Comparison of ENCODE assay signal across 8 cellular contexts in genomic region chr17:28916302-28916934, GRCh38. TPM values are rescaled to one million over a fixed set of nuclear protein-coding genes. Genes with fewer than 3 reads are reported as not detected.
A peak's percentile ranks its signal among the peaks of the same experiment; 100 is the strongest.
DNase-seq lines count a peak whose midpoint lies in the region; ATAC-seq lines count a peak whose summit lies in the region.

No MANE protein-coding gene starts in this region.

- H3K4me3 Mint-ChIP-seq in activated naive CD8-positive, alpha-beta T cell treated with anti-CD3 and anti-CD28 coated beads, Interleukin-2, amount 10 ng/mL, durations not matched to agents 7 days and 5 days: no peak overlapping the region

- no peaks in the 10 kb centered on the region for H3K27me3 Mint-ChIP-seq in activated naive CD8-positive, alpha-beta T cell treated with anti-CD3 and anti-CD28 coated beads, Interleukin-2, amount 10 ng/mL, durations not matched to agents 7 days and 5 days

- POLR2A ChIA-PET in activated naive CD8-positive, alpha-beta T cell treated with anti-CD3 and anti-CD28 coated beads, Interleukin-2, amount 10 ng/mL, durations not matched to agents 7 days and 5 days (lab: Charles Lee): interaction anchor here (1.6 kb wide), 1 partner anchor 190 kb away, joined by 5 read pairs; no protein-coding TSS in a partner anchor

- no peaks in the 10 kb centered on the region for H3K9me3 Mint-ChIP-seq in activated naive CD8-positive, alpha-beta T cell treated with anti-CD3 and anti-CD28 coated beads, Interleukin-2, amount 10 ng/mL, durations not matched to agents 7 days and 5 days

- ATAC-seq in activated naive CD8-positive, alpha-beta T cell treated with anti-CD3 and anti-CD28 coated beads, Interleukin-2, amount 10 ng/mL, durations not matched to agents 7 days and 5 days (ENCODE audit: low read depth): peak; percentile 70
- ATAC-seq in left ventricle myocardium superior: peak; percentile 76
- no peak for ATAC-seq in HG03439 (IDR thresholded peaks at IDR 0.05; ENCODE audit: unreplicated experiment)

- DNase-seq in SIG-M5 treated with dmso at 0.1 percent for 504 hours (lab: John Stamatoyannopoulos, UW; ENCODE audit: unreplicated experiment): peak; percentile 30
- DNase-seq in SIG-M5 (lab: John Stamatoyannopoulos, UW): no peak
- peak; percentile 50 for DNase-seq in NCI-H69 (lab: John Stamatoyannopoulos, UW)
- no peak for DNase-seq in activated naive CD8-positive, alpha-beta T cell treated with anti-CD3 and anti-CD28 coated beads, Interleukin-2, amount 10 ng/mL, durations not matched to agents 7 days and 5 days
- DNase-seq in left ventricle myocardium superior: peak; percentile 60
- DNase-seq in stimulated activated CD4-positive, alpha-beta T cell treated with anti-CD3 and anti-CD28 coated beads, Interleukin-2, amount 100 ng/mL, for 24 hours: peak; percentile 46 to 48
- DNase-seq in ureter (ENCODE audit: low spot score): no peak

- H3K4me1 Mint-ChIP-seq in activated naive CD8-positive, alpha-beta T cell treated with anti-CD3 and anti-CD28 coated beads, Interleukin-2, amount 10 ng/mL, durations not matched to agents 7 days and 5 days: no peaks in the 10 kb centered on the region

- intact Hi-C loops in left ventricle myocardium superior (cut with micrococcal nuclease): no loop called here

- peaks cover 33% of the 10 kb centered on the region for H3K36me3 Mint-ChIP-seq in activated naive CD8-positive, alpha-beta T cell treated with anti-CD3 and anti-CD28 coated beads, Interleukin-2, amount 10 ng/mL, durations not matched to agents 7 days and 5 days

- H3K27ac Mint-ChIP-seq in activated naive CD8-positive, alpha-beta T cell treated with anti-CD3 and anti-CD28 coated beads, Interleukin-2, amount 10 ng/mL, durations not matched to agents 7 days and 5 days: no peak overlapping the region

RNA-seq across cellular contexts. Expression of gene DHRS13, which starts 13.5 kb away (rescaled TPM):
- total RNA-seq in activated naive CD8-positive, alpha-beta T cell treated with anti-CD3 and anti-CD28 coated beads, Interleukin-2, amount 10 ng/mL, durations not matched to agents 7 days and 5 days: 10 to 100 TPM; 31.6 to 32.0 TPM
- total RNA-seq in left ventricle myocardium superior (3.8 TPM), ureter (27.3 TPM)

RNA-seq across cellular contexts. Expression of gene FLOT2, which starts 18.9 kb away (rescaled TPM):
- 100 to 1,000 TPM; 195 to 216 TPM for total RNA-seq in activated naive CD8-positive, alpha-beta T cell treated with anti-CD3 and anti-CD28 coated beads, Interleukin-2, amount 10 ng/mL, durations not matched to agents 7 days and 5 days
- total RNA-seq in left ventricle myocardium superior (108 TPM), ureter (255 TPM)

RNA-seq across cellular contexts. Expression of gene PHF12, which starts 34.9 kb away (rescaled TPM):
- 10 to 100 TPM; 98.6 to 99.9 TPM for total RNA-seq in activated naive CD8-positive, alpha-beta T cell treated with anti-CD3 and anti-CD28 coated beads, Interleukin-2, amount 10 ng/mL, durations not matched to agents 7 days and 5 days
- 20.4 TPM for total RNA-seq in left ventricle myocardium superior
- total RNA-seq in ureter: 69.4 TPM

Comparison
In these comparisons a context has a peak if more than half of its experiments do, and no peak if none do; other contexts are left out.
1. DNase-seq: peak in SIG-M5 treated with dmso at 0.1 percent for 504 hours (single experiment), NCI-H69 (single experiment), left ventricle myocardium superior (single experiment) and stimulated activated CD4-positive, alpha-beta T cell treated with anti-CD3 and anti-CD28 coated beads, Interleukin-2, amount 100 ng/mL, for 24 hours (2 of 2); none in SIG-M5 (single experiment), activated naive CD8-positive, alpha-beta T cell treated with anti-CD3 and anti-CD28 coated beads, Interleukin-2, amount 10 ng/mL, durations not matched to agents 7 days and 5 days (single experiment) and ureter (single experiment).